1 cellular context compared by ENCODE assay signal in genomic region chr7:4166340-4166739, GRCh38.
TF ChIP-seq lines count a peak whose summit lies in the region.

No MANE protein-coding gene starts in this region.

TF ChIP-seq in H1, 55 proteins besides CTCF, POLR2A, EP300 and RAD21:
- no peak for TF ChIP-seq POLR2AphosphoS5 (IDR thresholded peaks at IDR 0.05; ENCODE audit: low read depth, low read length)
- TF ChIP-seq PHF8 (conservative IDR thresholded peaks at IDR 0.05; ENCODE audit: low read depth, low read length): no peak
- TF ChIP-seq CBX5 (IDR thresholded peaks at IDR 0.05; ENCODE audit: low read depth, low read length): no peak
- no peak for TF ChIP-seq CEBPB (IDR thresholded peaks at IDR 0.05; ENCODE audit: low read depth, low read length)
- TF ChIP-seq E2F6 (IDR thresholded peaks at IDR 0.05): no peak
- no peak for TF ChIP-seq CBX8 (IDR thresholded peaks at IDR 0.05; ENCODE audit: borderline replicate concordance, low read depth, low read length)
- no peak for TF ChIP-seq TEAD4 (IDR thresholded peaks at IDR 0.05; ENCODE audit: low read depth, low read length)
- no peak for TF ChIP-seq SUZ12 (IDR thresholded peaks at IDR 0.05; ENCODE audit: low read length)
- TF ChIP-seq SIRT6 (IDR thresholded peaks at IDR 0.05; ENCODE audit: low read length): no peak
- no peak for TF ChIP-seq RFX5 (IDR thresholded peaks at IDR 0.05; ENCODE audit: borderline replicate concordance, low read depth, low read length)
- no peak for TF ChIP-seq SAP30 (IDR thresholded peaks at IDR 0.05; ENCODE audit: insufficient read depth, insufficient replicate concordance, low read length)
- no peak for TF ChIP-seq POU5F1 (IDR thresholded peaks at IDR 0.05; ENCODE audit: low read depth, low read length)
- no peak for TF ChIP-seq GABPA (IDR thresholded peaks at IDR 0.05; ENCODE audit: borderline replicate concordance, insufficient read depth, low read length)
- TF ChIP-seq, protein P1, sequence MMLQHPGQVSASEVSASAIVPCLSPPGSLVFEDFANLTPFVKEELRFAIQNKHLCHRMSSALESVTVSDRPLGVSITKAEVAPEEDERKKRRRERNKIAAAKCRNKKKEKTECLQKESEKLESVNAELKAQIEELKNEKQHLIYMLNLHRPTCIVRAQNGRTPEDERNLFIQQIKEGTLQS (IDR thresholded peaks at IDR 0.05; ENCODE audit: insufficient read depth, low read depth, low read length): no peak
